Comparison of ENCODE assay signal across 20 cellular contexts in genomic region chr20:37995856-37996625, GRCh38. TPM values are rescaled to one million over a fixed set of nuclear protein-coding genes. Genes with fewer than 3 reads are reported as not detected.
DNase-seq lines count a peak whose midpoint lies in the region; ATAC-seq and TF ChIP-seq lines count a peak whose summit lies in the region.
"Had no signal": no experiment of that assay in that cellular context is flagged by ENCODE, and none has a peak within 500 bp of the region (broad histone marks: within the 10 kb centered on the region; RNA-seq: fewer than 3 reads in every experiment).

No MANE protein-coding gene starts in this region.

- H3K4me1 Mint-ChIP-seq in activated CD8-positive, alpha-beta T cell treated with anti-CD3 and anti-CD28 coated beads, Interleukin-2, amount 10 ng/mL, durations not matched to agents 7 days and 5 days (ENCODE audit: low read depth) = peaks cover 16% of the 10 kb centered on the region
- peaks cover 10% of the 10 kb centered on the region for H3K4me1 Mint-ChIP-seq in activated CD8-positive, alpha-beta T cell treated with anti-CD3 and anti-CD28 coated beads for 36 hours (ENCODE audit: low read depth)
- H3K4me1 Mint-ChIP-seq in activated naive CD8-positive, alpha-beta T cell treated with anti-CD3 and anti-CD28 coated beads for 36 hours = peaks cover 8% of the 10 kb centered on the region

- no peaks in the 10 kb centered on the region for H3K9me3 ChIP-seq in psoas muscle

- peaks cover 18 to 66% of the 10 kb centered on the region in 2 donors for H3K36me3 ChIP-seq in psoas muscle (ENCODE audit: insufficient read depth in 1 of 2, low read depth in 1 of 2)

- no peaks in the 10 kb centered on the region for H3K27me3 ChIP-seq in psoas muscle (ENCODE audit: insufficient read depth in 3 of 3, low read length in 2 of 3)

- H3K36me3 Mint-ChIP-seq in activated CD8-positive, alpha-beta T cell treated with anti-CD3 and anti-CD28 coated beads, Interleukin-2, amount 10 ng/mL, durations not matched to agents 7 days and 5 days (ENCODE audit: low read depth) = peaks cover 50% of the 10 kb centered on the region
- H3K36me3 Mint-ChIP-seq in activated CD8-positive, alpha-beta T cell treated with anti-CD3 and anti-CD28 coated beads for 36 hours (ENCODE audit: low read depth) = peaks cover 54% of the 10 kb centered on the region
- H3K36me3 Mint-ChIP-seq in activated naive CD8-positive, alpha-beta T cell treated with anti-CD3 and anti-CD28 coated beads for 36 hours = peaks cover 26% of the 10 kb centered on the region

- peak overlapping the region; percentile 0 for H3K27ac ChIP-seq in psoas muscle

- ATAC-seq in activated CD8-positive, alpha-beta T cell treated with anti-CD3 and anti-CD28 coated beads, Interleukin-2, amount 10 ng/mL, durations not matched to agents 7 days and 5 days = no peak
- ATAC-seq in activated CD8-positive, alpha-beta T cell treated with anti-CD3 and anti-CD28 coated beads for 36 hours = no peak
- ATAC-seq in psoas muscle = no peak
- ATAC-seq: CD8-positive, alpha-beta T cell; Panc1; SK-N-SH treated with all-trans-retinoic acid at 6 μM for 48 hours; T-cell had no signal

- no peaks in the 10 kb centered on the region for H3K27me3 Mint-ChIP-seq in activated CD8-positive, alpha-beta T cell treated with anti-CD3 and anti-CD28 coated beads, Interleukin-2, amount 10 ng/mL, durations not matched to agents 7 days and 5 days (ENCODE audit: low read depth)
- H3K27me3 Mint-ChIP-seq in activated CD8-positive, alpha-beta T cell treated with anti-CD3 and anti-CD28 coated beads for 36 hours = no peaks in the 10 kb centered on the region
- H3K27me3 Mint-ChIP-seq in activated naive CD8-positive, alpha-beta T cell treated with anti-CD3 and anti-CD28 coated beads for 36 hours = no peaks in the 10 kb centered on the region
- H3K27me3 Mint-ChIP-seq: T-cell had no signal

- CTCF ChIA-PET in activated CD8-positive, alpha-beta T cell treated with anti-CD3 and anti-CD28 coated beads, Interleukin-2, amount 10 ng/mL, durations not matched to agents 7 days and 5 days (lab: Charles Lee) = interaction anchor here (1.5 kb wide), 1 partner anchor 31 kb away, joined by 3 read pairs; no protein-coding TSS in a partner anchor
- CTCF ChIA-PET in activated CD8-positive, alpha-beta T cell treated with anti-CD3 and anti-CD28 coated beads for 36 hours (lab: Charles Lee) = interaction anchor here (0.9 to 1.9 kb wide), 2 partner anchors 114 to 432 kb away, joined by 3 to 6 read pairs; no protein-coding TSS in a partner anchor

- intact Hi-C loops in activated CD8-positive, alpha-beta T cell treated with anti-CD3 and anti-CD28 coated beads for 36 hours (cut with micrococcal nuclease) = loop anchor here (10.0 kb wide), 1 partner anchor 431 kb away; no protein-coding TSS in a partner anchor
- intact Hi-C loops in psoas muscle (cut with DNase I) = loop anchor here (5.0 to 10.0 kb wide), 3 partner anchors 241 to 434 kb away; no protein-coding TSS in a partner anchor

- H3K27ac Mint-ChIP-seq in activated CD8-positive, alpha-beta T cell treated with anti-CD3 and anti-CD28 coated beads, Interleukin-2, amount 10 ng/mL, durations not matched to agents 7 days and 5 days = peak overlapping the region; percentile 2
- no peak overlapping the region for H3K27ac Mint-ChIP-seq in activated CD8-positive, alpha-beta T cell treated with anti-CD3 and anti-CD28 coated beads for 36 hours
- H3K27ac Mint-ChIP-seq in activated naive CD8-positive, alpha-beta T cell treated with anti-CD3 and anti-CD28 coated beads for 36 hours = no peak overlapping the region
- H3K27ac Mint-ChIP-seq: CD8-positive, alpha-beta T cell; T-cell had no signal

- no peaks in the 10 kb centered on the region for H3K9me3 Mint-ChIP-seq in activated CD8-positive, alpha-beta T cell treated with anti-CD3 and anti-CD28 coated beads, Interleukin-2, amount 10 ng/mL, durations not matched to agents 7 days and 5 days (ENCODE audit: insufficient read depth)
- H3K9me3 Mint-ChIP-seq in activated CD8-positive, alpha-beta T cell treated with anti-CD3 and anti-CD28 coated beads for 36 hours = no peaks in the 10 kb centered on the region
- H3K9me3 Mint-ChIP-seq in activated naive CD8-positive, alpha-beta T cell treated with anti-CD3 and anti-CD28 coated beads for 36 hours = no peaks in the 10 kb centered on the region
- H3K9me3 Mint-ChIP-seq: CD8-positive, alpha-beta T cell; T-cell had no signal

- H3K4me3 Mint-ChIP-seq in activated CD8-positive, alpha-beta T cell treated with anti-CD3 and anti-CD28 coated beads, Interleukin-2, amount 10 ng/mL, durations not matched to agents 7 days and 5 days = no peak overlapping the region
- no peak overlapping the region for H3K4me3 Mint-ChIP-seq in activated CD8-positive, alpha-beta T cell treated with anti-CD3 and anti-CD28 coated beads for 36 hours
- H3K4me3 Mint-ChIP-seq in activated naive CD8-positive, alpha-beta T cell treated with anti-CD3 and anti-CD28 coated beads for 36 hours = no peak overlapping the region
- H3K4me3 Mint-ChIP-seq: CD8-positive, alpha-beta T cell; T-cell had no signal

- in situ Hi-C loops in G401 (cut with HindIII; ENCODE audit: low sequenced_read_pairs) = loop anchor here (10.0 kb wide), 1 partner anchor 81 kb away; no protein-coding TSS in a partner anchor

- POLR2A ChIA-PET in activated CD8-positive, alpha-beta T cell treated with anti-CD3 and anti-CD28 coated beads, Interleukin-2, amount 10 ng/mL, durations not matched to agents 7 days and 5 days (lab: Charles Lee) = no interaction called here
- POLR2A ChIA-PET in activated CD8-positive, alpha-beta T cell treated with anti-CD3 and anti-CD28 coated beads for 36 hours (lab: Charles Lee) = no interaction called here

- no peak for DNase-seq in activated CD8-positive, alpha-beta T cell treated with anti-CD3 and anti-CD28 coated beads, Interleukin-2, amount 10 ng/mL, durations not matched to agents 7 days and 5 days
- DNase-seq in activated CD8-positive, alpha-beta T cell treated with anti-CD3 and anti-CD28 coated beads for 36 hours = no peak
- peak; percentile 89 for DNase-seq in G401 (ENCODE audit: low spot score)
- DNase-seq in NCI-H510A treated with DMSO at 0.1 percent for 48 hours (lab: John Stamatoyannopoulos, UW) = peak; percentile 34
- DNase-seq in psoas muscle = no peak
- no peak for DNase-seq in DMS 273 treated with DMSO at 0.1 percent for 48 hours (lab: John Stamatoyannopoulos, UW)
- DNase-seq in SKM-1 (lab: John Stamatoyannopoulos, UW; ENCODE audit: unreplicated experiment) = no peak
- no peak for DNase-seq in activated naive CD8-positive, alpha-beta T cell treated with anti-CD3 and anti-CD28 coated beads for 36 hours
- DNase-seq: AML-193; CD8-positive, alpha-beta T cell; H7; KBM-7; NCI-H1092 treated with DMSO at 0.1 percent for 48 hours; NCI-H1436 treated with DMSO at 0.1 percent for 48 hours; NCI-H2029; NCI-H446 treated with DMSO at 0.1 percent for 48 hours; NCI-H748 treated with DMSO at 0.1 percent for 48 hours; T-cell had no signal

- no peak overlapping the region for H3K4me3 ChIP-seq in psoas muscle

- TF ChIP-seq CTCF in activated CD8-positive, alpha-beta T cell treated with anti-CD3 and anti-CD28 coated beads for 36 hours (IDR thresholded peaks at IDR 0.05) = no peak
- no peak for TF ChIP-seq CTCF in psoas muscle (IDR thresholded peaks at IDR 0.05)

- whole genome bisulfite sequencing in psoas muscle, 3 donors = 47 to 63% (median 47%) methylated on average over 9 of the region's 9 CpGs

- H3K4me1 ChIP-seq in psoas muscle = peaks cover 47% of the 10 kb centered on the region

RNA-seq across cellular contexts. Expression of gene TTI1, which starts 37.2 kb away (rescaled TPM):
- 10 to 100 TPM; 29.3 to 32.2 TPM for total RNA-seq in activated CD8-positive, alpha-beta T cell treated with anti-CD3 and anti-CD28 coated beads, Interleukin-2, amount 10 ng/mL, durations not matched to agents 7 days and 5 days
- total RNA-seq in activated CD8-positive, alpha-beta T cell treated with anti-CD3 and anti-CD28 coated beads for 36 hours = 10 to 100 TPM; 34.1 to 39.7 TPM
- 32.9 and 37.7 TPM in 2 replicates for total RNA-seq in G401 (2014; rRNA removed; shearing (Covaris generic))
- total RNA-seq in psoas muscle = 10 to 100 TPM; 11.9 to 24.0 (median 14.8) TPM
- polyA plus RNA-seq in psoas muscle = 10 to 100 TPM; 11.4 to 29.7 (median 19.5) TPM
- total RNA-seq in activated naive CD8-positive, alpha-beta T cell treated with anti-CD3 and anti-CD28 coated beads for 36 hours = 10 to 100 TPM; 38.1 to 40.7 TPM

RNA-seq across cellular contexts. Expression of gene RPRD1B, which starts 37.5 kb away (rescaled TPM):
- total RNA-seq in activated CD8-positive, alpha-beta T cell treated with anti-CD3 and anti-CD28 coated beads, Interleukin-2, amount 10 ng/mL, durations not matched to agents 7 days and 5 days = 10 to 100 TPM; 32.4 to 34.3 TPM
- total RNA-seq in activated CD8-positive, alpha-beta T cell treated with anti-CD3 and anti-CD28 coated beads for 36 hours = 10 to 100 TPM; 29.1 to 29.3 TPM
- 7.2 and 13.8 TPM in 2 replicates for total RNA-seq in G401 (2014; rRNA removed; shearing (Covaris generic))
- 10 to 100 TPM; 32.7 to 55.7 (median 44.4) TPM for total RNA-seq in psoas muscle
- polyA plus RNA-seq in psoas muscle = 10 to 100 TPM; 14.0 to 29.9 (median 29.4) TPM
- total RNA-seq in activated naive CD8-positive, alpha-beta T cell treated with anti-CD3 and anti-CD28 coated beads for 36 hours = 10 to 100 TPM; 37.6 to 42.7 TPM

Comparison
In these comparisons a context has a peak if more than half of its experiments do, and no peak if none do; other contexts are left out.
1. DNase-seq: peak in G401 (single experiment) and NCI-H510A treated with DMSO at 0.1 percent for 48 hours (single experiment); none in activated CD8-positive, alpha-beta T cell treated with anti-CD3 and anti-CD28 coated beads, Interleukin-2, amount 10 ng/mL, durations not matched to agents 7 days and 5 days (single experiment), activated CD8-positive, alpha-beta T cell treated with anti-CD3 and anti-CD28 coated beads for 36 hours (single experiment), psoas muscle (0 of 2), DMS 273 treated with DMSO at 0.1 percent for 48 hours (single experiment), SKM-1 (single experiment) and activated naive CD8-positive, alpha-beta T cell treated with anti-CD3 and anti-CD28 coated beads for 36 hours (single experiment).